ENCODE assay signal across 17 cellular contexts in genomic region chr1:118039170-118039569, GRCh38.
"Had no signal": no experiment of that assay in that cellular context is flagged by ENCODE, and none has a peak within 500 bp of the region (broad histone marks: within the 10 kb centered on the region; RNA-seq: fewer than 3 reads in every experiment).

No MANE protein-coding gene starts in this region.

- H3K27me3 ChIP-seq: right atrium auricular region, tibial artery had no signal

- H3K4me3 ChIP-seq: right atrium auricular region, tibial artery had no signal

- DNase-seq: activated CD4-positive, alpha-beta T cell treated with anti-CD3 and anti-CD28 coated beads, Interleukin-2, amount 50 U/mL, for 4 hours; activated CD4-positive, CD25-positive, alpha-beta regulatory T cell treated with anti-CD3 and anti-CD28 coated beads, Interleukin-2, amount 50 U/mL, for 72 hours; activated naive CD4-positive, alpha-beta T cell; activated naive CD8-positive, alpha-beta T cell treated with anti-CD3 and anti-CD28 coated beads, Interleukin-2, amount 50 U/mL, for 24 hours; activated T-cell treated with anti-CD3 and anti-CD28 coated beads for 4 hours; aorta; cerebellar nuclear complex; effector CD8-positive, alpha-beta T cell; foreskin fibroblast; kidney glomerular epithelial cell; nephron progenitor cell; occipital lobe; stimulated activated CD4-positive, alpha-beta T cell treated with anti-CD3 and anti-CD28 coated beads, Interleukin-15, amount 100 ng/mL, for 24 hours; stimulated activated CD4-positive, alpha-beta T cell treated with anti-CD3 and anti-CD28 coated beads, Interleukin-4, amount 100 ng/mL, for 24 hours; stimulated activated naive CD4-positive, alpha-beta T cell; tibial artery had no signal

- H3K9me3 ChIP-seq: right atrium auricular region, tibial artery had no signal

- H3K27ac ChIP-seq: right atrium auricular region, tibial artery had no signal

- ATAC-seq: activated naive CD8-positive, alpha-beta T cell treated with anti-CD3 and anti-CD28 coated beads, Interleukin-2, amount 50 U/mL, for 24 hours had no signal

- H3K4me1 ChIP-seq: right atrium auricular region, tibial artery had no signal

- H3K36me3 ChIP-seq: right atrium auricular region, tibial artery had no signal
